ENCODE assay signal across 24 cellular contexts in the genomic region with DNA sequence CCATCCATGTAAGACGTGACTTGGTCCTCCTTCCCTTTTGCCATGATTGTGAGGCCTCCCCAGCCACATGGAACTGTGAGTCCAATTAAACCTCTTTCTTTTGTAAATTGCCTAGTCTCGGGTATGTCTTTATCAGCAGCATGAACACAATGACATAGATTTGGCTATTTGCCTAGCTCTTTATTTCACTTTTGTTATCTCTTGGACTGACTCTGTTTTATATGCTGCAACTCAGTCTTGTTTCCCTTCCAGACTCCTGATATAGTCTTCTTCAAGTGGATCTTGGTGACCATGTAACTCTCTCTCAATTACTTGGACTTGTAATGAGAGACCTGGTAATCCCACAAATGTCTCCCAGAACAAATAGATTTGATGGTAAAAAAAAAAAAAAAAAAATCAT.
"Had no signal": no experiment of that assay in that cellular context is flagged by ENCODE, and none has a peak within 500 bp of the region (broad histone marks: within the 10 kb centered on the region; RNA-seq: fewer than 3 reads in every experiment).

No MANE protein-coding gene starts in this region.

- H3K4me3 Mint-ChIP-seq: natural killer cell treated with Interleukin-12 subunit alpha and Interleukin-12 subunit beta and Interleukin-15 and Interleukin-18, amount 100 ng/mL, for 72 hours; neural progenitor cell; stimulated activated memory B cell treated with anti-CD40 and anti-IgM and Interleukin-4, amounts not matched to agents 10 μg/mL and 1 μg/mL and 100 μg/mL, for 72 hours; stimulated activated naive CD8-positive, alpha-beta T cell treated with anti-CD3 and anti-CD28 coated beads, Interleukin-15, amount 100 ng/mL, for 72 hours had no signal

- H3K9me3 Mint-ChIP-seq: neural progenitor cell; stimulated activated memory B cell treated with anti-CD40 and anti-IgM and Interleukin-4, amounts not matched to agents 10 μg/mL and 1 μg/mL and 100 μg/mL, for 72 hours had no signal

- DNase-seq: colonic mucosa; dermis blood vessel endothelial cell; erythroblast; heart left ventricle; hippocampal formation; left cardiac atrium; left ventricle myocardium inferior; lower lobe of right lung; mesenchymal stem cell; midbrain; nucleus accumbens; pancreas; right cardiac atrium; stimulated activated CD4-positive, alpha-beta T cell treated with anti-CD3 and anti-CD28 coated beads, Interleukin-4, amount 100 ng/mL, for 1 hour; stimulated activated naive CD8-positive, alpha-beta T cell treated with anti-CD3 and anti-CD28 coated beads, Interleukin-15, amount 100 ng/mL, for 72 hours; testis; upper lobe of right lung had no signal

- H3K4me3 ChIP-seq: colonic mucosa, heart left ventricle, left ventricle myocardium inferior, lower lobe of right lung, neural progenitor cell, pancreas, smooth muscle cell, testis, tibial nerve, upper lobe of right lung, vagina had no signal

- H3K27me3 Mint-ChIP-seq: natural killer cell treated with Interleukin-12 subunit alpha and Interleukin-12 subunit beta and Interleukin-15 and Interleukin-18, amount 100 ng/mL, for 72 hours; progenitor cell of endocrine pancreas; stimulated activated memory B cell treated with anti-CD40 and anti-IgM and Interleukin-4, amounts not matched to agents 10 μg/mL and 1 μg/mL and 100 μg/mL, for 72 hours; stimulated activated naive CD8-positive, alpha-beta T cell treated with anti-CD3 and anti-CD28 coated beads, Interleukin-15, amount 100 ng/mL, for 72 hours had no signal

- ATAC-seq: heart left ventricle; left cardiac atrium; lower lobe of right lung; natural killer cell treated with Interleukin-12 subunit alpha and Interleukin-12 subunit beta and Interleukin-15 and Interleukin-18, amount 100 ng/mL, for 72 hours; pancreas; right cardiac atrium; stimulated activated memory B cell treated with anti-CD40 and anti-IgM and Interleukin-4, amounts not matched to agents 10 μg/mL and 1 μg/mL and 100 μg/mL, for 72 hours; stimulated activated naive CD8-positive, alpha-beta T cell treated with anti-CD3 and anti-CD28 coated beads, Interleukin-15, amount 100 ng/mL, for 72 hours; upper lobe of right lung had no signal

- H3K4me1 Mint-ChIP-seq: neural progenitor cell; stimulated activated memory B cell treated with anti-CD40 and anti-IgM and Interleukin-4, amounts not matched to agents 10 μg/mL and 1 μg/mL and 100 μg/mL, for 72 hours; stimulated activated naive CD8-positive, alpha-beta T cell treated with anti-CD3 and anti-CD28 coated beads, Interleukin-15, amount 100 ng/mL, for 72 hours had no signal

- H3K27ac Mint-ChIP-seq: natural killer cell treated with Interleukin-12 subunit alpha and Interleukin-12 subunit beta and Interleukin-15 and Interleukin-18, amount 100 ng/mL, for 72 hours; neural progenitor cell; progenitor cell of endocrine pancreas; stimulated activated memory B cell treated with anti-CD40 and anti-IgM and Interleukin-4, amounts not matched to agents 10 μg/mL and 1 μg/mL and 100 μg/mL, for 72 hours had no signal

- H3K36me3 Mint-ChIP-seq: neural progenitor cell; stimulated activated memory B cell treated with anti-CD40 and anti-IgM and Interleukin-4, amounts not matched to agents 10 μg/mL and 1 μg/mL and 100 μg/mL, for 72 hours had no signal
